Comparison of ENCODE assay signal across 8 cellular contexts in the genomic region with DNA sequence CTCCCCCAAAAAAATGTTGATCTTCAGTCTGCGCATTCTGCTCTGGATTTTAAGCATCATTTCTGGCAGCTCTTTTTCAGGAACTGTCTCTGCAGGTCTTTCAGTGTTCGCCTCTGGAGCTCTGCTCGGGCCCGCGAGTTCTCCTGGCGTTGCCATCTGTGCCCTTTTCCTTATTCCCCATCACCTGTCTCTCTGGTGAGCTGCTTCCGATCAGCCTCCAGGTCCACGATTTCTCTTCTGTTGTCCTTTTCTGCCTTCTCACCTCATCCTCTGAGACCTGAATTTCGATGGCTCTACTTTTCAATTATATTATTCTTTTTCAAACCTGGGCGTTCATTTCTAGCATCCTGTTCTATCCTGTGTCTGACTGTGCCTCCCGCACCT. TPM values are rescaled to one million over a fixed set of nuclear protein-coding genes. Genes with fewer than 3 reads are reported as not detected.
DNase-seq lines count a peak whose midpoint lies in the region; ATAC-seq lines count a peak whose summit lies in the region.

No MANE protein-coding gene starts in this region.

- peak overlapping the region; percentile 96 for H3K9ac ChIP-seq in stomach smooth muscle (ENCODE audit: low read length in 2 of 2)

- no peaks in the 10 kb centered on the region for H3K36me3 ChIP-seq in stomach smooth muscle (ENCODE audit: control insufficient read depth in 2 of 2, insufficient read depth in 2 of 2, low read length in 2 of 2)

- H3K4me3 ChIP-seq in iPS-18c (ENCODE audit: insufficient read depth, low read depth, low read length), result peak overlapping the region; percentile 89
- peak overlapping the region; percentile 88 to 89 for H3K4me3 ChIP-seq in stomach smooth muscle (ENCODE audit: low read length in 2 of 2)

- peaks cover 10% of the 10 kb centered on the region for H3K4me1 Mint-ChIP-seq in activated T-helper 2 cell treated with anti-CD3 and anti-CD28 coated beads, Interferon-gamma antibody, Interleukin-2, Interleukin-4, amounts not matched to agents 10 μg/mL and 5 μg/mL and 100 μg/mL, durations not matched to agents 14 hours and 24 hours and 36 hours (ENCODE audit: low read depth)

- peak overlapping the region; percentile 84 for H3K27ac Mint-ChIP-seq in activated T-helper 2 cell treated with anti-CD3 and anti-CD28 coated beads, Interferon-gamma antibody, Interleukin-2, Interleukin-4, amounts not matched to agents 10 μg/mL and 5 μg/mL and 100 μg/mL, durations not matched to agents 14 hours and 24 hours and 36 hours

- intact Hi-C loops in activated T-helper 2 cell treated with anti-CD3 and anti-CD28 coated beads, Interferon-gamma antibody, Interleukin-2, Interleukin-4, amounts not matched to agents 10 μg/mL and 5 μg/mL and 100 μg/mL, durations not matched to agents 14 hours and 24 hours and 36 hours (cut with micrococcal nuclease), result no loop called here

- H3K4me1 ChIP-seq in stomach smooth muscle (ENCODE audit: control insufficient read depth, insufficient read depth, low read length), result peaks cover 19% of the 10 kb centered on the region

- peaks cover 2% of the 10 kb centered on the region for H3K36me3 Mint-ChIP-seq in activated T-helper 2 cell treated with anti-CD3 and anti-CD28 coated beads, Interferon-gamma antibody, Interleukin-2, Interleukin-4, amounts not matched to agents 10 μg/mL and 5 μg/mL and 100 μg/mL, durations not matched to agents 14 hours and 24 hours and 36 hours (ENCODE audit: low read depth)

- H3K9me3 ChIP-seq in iPS-18c (ENCODE audit: control insufficient read depth, insufficient read depth, low read length), result peaks cover 2% of the 10 kb centered on the region
- no peaks in the 10 kb centered on the region for H3K9me3 ChIP-seq in stomach smooth muscle (ENCODE audit: control insufficient read depth in 2 of 2, low read length in 2 of 2)

- H3K27ac ChIP-seq in stomach smooth muscle (ENCODE audit: low read length), result peak overlapping the region; percentile 94

- H3K27me3 Mint-ChIP-seq in activated T-helper 2 cell treated with anti-CD3 and anti-CD28 coated beads, Interferon-gamma antibody, Interleukin-2, Interleukin-4, amounts not matched to agents 10 μg/mL and 5 μg/mL and 100 μg/mL, durations not matched to agents 14 hours and 24 hours and 36 hours (ENCODE audit: low read depth), result no peaks in the 10 kb centered on the region

- no peaks in the 10 kb centered on the region for H3K9me3 Mint-ChIP-seq in activated T-helper 2 cell treated with anti-CD3 and anti-CD28 coated beads, Interferon-gamma antibody, Interleukin-2, Interleukin-4, amounts not matched to agents 10 μg/mL and 5 μg/mL and 100 μg/mL, durations not matched to agents 14 hours and 24 hours and 36 hours

- peak overlapping the region; percentile 86 for H3K4me3 Mint-ChIP-seq in activated T-helper 2 cell treated with anti-CD3 and anti-CD28 coated beads, Interferon-gamma antibody, Interleukin-2, Interleukin-4, amounts not matched to agents 10 μg/mL and 5 μg/mL and 100 μg/mL, durations not matched to agents 14 hours and 24 hours and 36 hours (ENCODE audit: low read depth)

- H3K27me3 ChIP-seq in stomach smooth muscle (ENCODE audit: control insufficient read depth in 1 of 2, insufficient read depth in 2 of 2, low read length in 2 of 2), result no peaks in the 10 kb centered on the region

- DNase-seq in NCI-H748 (lab: John Stamatoyannopoulos, UW; ENCODE audit: unreplicated experiment) (peak; percentile 38), NCI-H748 treated with DMSO at 0.1 percent for 48 hours (lab: John Stamatoyannopoulos, UW) (no peak), RKO (ENCODE audit: low spot score) (no peak)
- DNase-seq in activated T-helper 2 cell treated with anti-CD3 and anti-CD28 coated beads, Interferon-gamma antibody, Interleukin-2, Interleukin-4, amounts not matched to agents 10 μg/mL and 5 μg/mL and 100 μg/mL, durations not matched to agents 14 hours and 24 hours and 36 hours (ENCODE audit: low spot score), result no peak
- no peak for DNase-seq in activated CD8-positive, alpha-beta memory T cell treated with anti-CD3 and anti-CD28 coated beads for 24 hours

- no peak for ATAC-seq in GM21529 (IDR thresholded peaks at IDR 0.05; ENCODE audit: unreplicated experiment)

RNA-seq across cellular contexts. Expression of a gene that starts 0.6 kb away (rescaled TPM):
- 2.4 and 3.3 TPM in 2 replicates for total RNA-seq in activated T-helper 2 cell treated with anti-CD3 and anti-CD28 coated beads, Interferon-gamma antibody, Interleukin-2, Interleukin-4, amounts not matched to agents 10 μg/mL and 5 μg/mL and 100 μg/mL, durations not matched to agents 14 hours and 24 hours and 36 hours

RNA-seq across cellular contexts. Expression of a gene that starts 41.7 kb away (rescaled TPM):
- total RNA-seq in activated T-helper 2 cell treated with anti-CD3 and anti-CD28 coated beads, Interferon-gamma antibody, Interleukin-2, Interleukin-4, amounts not matched to agents 10 μg/mL and 5 μg/mL and 100 μg/mL, durations not matched to agents 14 hours and 24 hours and 36 hours, result 104 and 112 TPM in 2 replicates
